ENCODE assay signal across 23 cellular contexts in the genomic region with DNA sequence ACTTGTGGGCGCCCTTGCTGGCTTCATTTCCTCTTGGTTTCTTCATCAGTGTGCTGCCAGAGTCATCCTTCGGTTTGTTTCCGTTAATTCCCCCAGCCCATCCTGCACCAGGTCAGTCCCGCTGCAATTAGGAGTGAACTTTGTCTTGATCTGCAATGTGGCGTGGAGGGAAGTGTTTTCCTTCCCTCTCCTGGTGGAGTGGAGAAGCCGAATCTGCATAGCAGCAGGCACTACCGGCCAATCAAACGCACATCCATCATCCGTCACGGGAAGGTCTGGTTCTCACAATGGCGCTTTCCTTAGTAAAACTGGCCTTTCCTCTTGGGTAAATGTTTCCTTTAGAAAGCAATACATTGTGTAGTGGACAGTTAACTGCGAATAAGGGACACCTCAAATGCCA.
"Had no signal": no experiment of that assay in that cellular context is flagged by ENCODE, and none has a peak within 500 bp of the region (broad histone marks: within the 10 kb centered on the region; RNA-seq: fewer than 3 reads in every experiment).

No MANE protein-coding gene starts in this region.

- H3K9me3 ChIP-seq: ascending aorta, colonic mucosa, neutrophil, ovary, upper lobe of right lung had no signal

- H3K27me3 ChIP-seq: ascending aorta, colonic mucosa, ovary, upper lobe of right lung had no signal

- DNase-seq: activated CD4-positive, alpha-beta T cell treated with anti-CD3 and anti-CD28 coated beads, Interleukin-2, amount 10 ng/mL, durations not matched to agents 7 days and 5 days; activated CD4-positive, CD25-positive, alpha-beta regulatory T cell treated with anti-CD3 and anti-CD28 coated beads, Interleukin-2, amount 50 U/mL, for 72 hours; activated CD8-positive, alpha-beta T cell treated with anti-CD3 and anti-CD28 coated beads, Interleukin-2, amount 10 ng/mL, durations not matched to agents 7 days and 5 days; activated gamma-delta T cell treated with Interleukin-2 at 50 U/mL for 16 hours; central memory CD4-positive, alpha-beta T cell; colonic mucosa; endodermal cell; left colon; mammary epithelial cell; naive thymus-derived CD8-positive, alpha-beta T cell; ovary; right cardiac atrium; stimulated activated CD4-positive, alpha-beta T cell treated with anti-CD3 and anti-CD28 coated beads, Interleukin-12 subunit alpha, Interleukin-12 subunit beta, amount 100 ng/mL, for 4 hours; stimulated activated CD4-positive, alpha-beta T cell treated with anti-CD3 and anti-CD28 coated beads, Interleukin-4, amount 100 ng/mL, for 4 hours; stimulated activated naive CD8-positive, alpha-beta T cell treated with anti-CD3 and anti-CD28 coated beads, Interleukin-15, Interleukin-2, amounts not matched to agents 100 U/mL and 50 U/mL, for 24 hours; T-cell; upper lobe of right lung; WERI-Rb-1 had no signal

- H3K4me1 ChIP-seq: colonic mucosa, upper lobe of right lung had no signal

- FAIRE-seq: TTC549 had no signal

- ATAC-seq: activated CD8-positive, alpha-beta T cell treated with anti-CD3 and anti-CD28 coated beads, Interleukin-2, amount 10 ng/mL, durations not matched to agents 7 days and 5 days; left colon; naive thymus-derived CD8-positive, alpha-beta T cell; stimulated activated naive CD8-positive, alpha-beta T cell treated with anti-CD3 and anti-CD28 coated beads, Interleukin-15, Interleukin-2, amounts not matched to agents 100 U/mL and 50 U/mL, for 24 hours; T-cell; upper lobe of right lung had no signal

- H3K4me3 ChIP-seq: ascending aorta, colonic mucosa, ovary, upper lobe of right lung had no signal

- H3K36me3 ChIP-seq: ascending aorta, colonic mucosa, neutrophil, ovary, upper lobe of right lung, WERI-Rb-1 had no signal

- H3K27ac ChIP-seq: ascending aorta, colonic mucosa, epithelial cell of prostate, foreskin keratinocyte, neutrophil, ovary, upper lobe of right lung, WERI-Rb-1 had no signal
